8 cellular contexts compared by ENCODE assay signal in genomic region chr10:5293691-5294550, GRCh38.
DNase-seq lines count a peak whose midpoint lies in the region; TF ChIP-seq lines count a peak whose summit lies in the region.

No MANE protein-coding gene starts in this region.

- CTCF ChIA-PET in activated CD4-positive, alpha-beta T cell treated with anti-CD3 and anti-CD28 coated beads, Interleukin-2, amount 10 ng/mL, durations not matched to agents 7 days and 5 days (lab: Charles Lee) = interaction anchor here (0.8 to 2.8 kb wide), 9 partner anchors 9 to 443 kb away, joined by 3 to 13 read pairs (median 3); no protein-coding TSS in a partner anchor

- POLR2A ChIA-PET in activated CD4-positive, alpha-beta T cell treated with anti-CD3 and anti-CD28 coated beads, Interleukin-2, amount 10 ng/mL, durations not matched to agents 7 days and 5 days (lab: Charles Lee) = no interaction called here

- H3K9ac ChIP-seq in neural cell (ENCODE audit: low read length) = no peak overlapping the region

- H4K20me1 ChIP-seq in neural cell (ENCODE audit: insufficient read depth) = no peaks in the 10 kb centered on the region

- H3K9me2 ChIP-seq in neural cell (ENCODE audit: insufficient read depth, low read length) = no peaks in the 10 kb centered on the region

- no peaks in the 10 kb centered on the region for H3F3A ChIP-seq in neural cell (ENCODE audit: insufficient read depth, low read length, poor library complexity, severe bottlenecking)

- H3K27ac ChIP-seq in neural cell (ENCODE audit: low read length) (no peak overlapping the region), suprapubic skin (no peak overlapping the region)

- H3K4me3 ChIP-seq in epithelial cell of proximal tubule (ENCODE audit: low read depth, low read length) (no peak overlapping the region), neural cell (ENCODE audit: low read length) (no peak overlapping the region), suprapubic skin (no peak overlapping the region)

- H3K27ac Mint-ChIP-seq in activated CD4-positive, alpha-beta T cell treated with anti-CD3 and anti-CD28 coated beads, Interleukin-2, amount 10 ng/mL, durations not matched to agents 7 days and 5 days = peak overlapping the region; percentile 99

- no peaks in the 10 kb centered on the region for H3K27me3 Mint-ChIP-seq in activated CD4-positive, alpha-beta T cell treated with anti-CD3 and anti-CD28 coated beads, Interleukin-2, amount 10 ng/mL, durations not matched to agents 7 days and 5 days

- TF ChIP-seq CTCF in epithelial cell of proximal tubule (conservative IDR thresholded peaks at IDR 0.05; ENCODE audit: low read depth, low read length) (peak; percentile 71), neural cell (IDR thresholded peaks at IDR 0.05; ENCODE audit: poor library complexity, severe bottlenecking) (peak; percentile 17), suprapubic skin (IDR thresholded peaks at IDR 0.05) (peak in 1 of 2 donors; percentile 42)

- no peaks in the 10 kb centered on the region for H3K27me3 ChIP-seq in neural cell (ENCODE audit: insufficient read depth, low read depth, low read length)
- no peaks in the 10 kb centered on the region for H3K27me3 ChIP-seq in suprapubic skin

- TF ChIP-seq RAD21 in neural cell (conservative IDR thresholded peaks at IDR 0.05) = no peak

- H3K79me2 ChIP-seq in neural cell (replicated peaks; ENCODE audit: insufficient read depth, low read length) = no peaks in the 10 kb centered on the region

- no peak overlapping the region for H3K4me2 ChIP-seq in neural cell (ENCODE audit: low read length)

- no peak overlapping the region for H2AFZ ChIP-seq in neural cell (ENCODE audit: low read depth, low read length)

- no peak for TF ChIP-seq POLR2A in suprapubic skin (IDR thresholded peaks at IDR 0.05)

- peak; percentile 56 for DNase-seq in activated CD4-positive, alpha-beta T cell treated with anti-CD3 and anti-CD28 coated beads for 1 hour
- no peak for DNase-seq in activated CD4-positive, alpha-beta T cell treated with anti-CD3 and anti-CD28 coated beads, Interleukin-2, amount 50 U/mL, for 4 hours
- DNase-seq in NCI-H1436 treated with DMSO at 0.1 percent for 48 hours (lab: John Stamatoyannopoulos, UW) (peak; percentile 46), epithelial cell of proximal tubule (ENCODE audit: low read depth) (no peak), NCI-H1048 (lab: John Stamatoyannopoulos, UW) (no peak), suprapubic skin (ENCODE audit: low spot score in 2 of 2) (no peak)
- DNase-seq in activated CD4-positive, alpha-beta T cell treated with anti-CD3 and anti-CD28 coated beads, Interleukin-2, amount 10 ng/mL, durations not matched to agents 7 days and 5 days = peak; percentile 67

- WGBS in suprapubic skin = 62% methylated on average over 15 of the region's 15 CpGs

- peaks cover 24% of the 10 kb centered on the region for H3K4me1 ChIP-seq in suprapubic skin

- H3K4me1 Mint-ChIP-seq in activated CD4-positive, alpha-beta T cell treated with anti-CD3 and anti-CD28 coated beads, Interleukin-2, amount 10 ng/mL, durations not matched to agents 7 days and 5 days = peaks cover 77% of the 10 kb centered on the region

- H3K4me3 Mint-ChIP-seq in activated CD4-positive, alpha-beta T cell treated with anti-CD3 and anti-CD28 coated beads, Interleukin-2, amount 10 ng/mL, durations not matched to agents 7 days and 5 days = peak overlapping the region; percentile 83

- no peaks in the 10 kb centered on the region for H3K36me3 ChIP-seq in neural cell (ENCODE audit: insufficient read depth, low read length)
- H3K36me3 ChIP-seq in suprapubic skin = no peaks in the 10 kb centered on the region

- H3K9me3 ChIP-seq in neural cell (ENCODE audit: low read length) = no peaks in the 10 kb centered on the region
- no peaks in the 10 kb centered on the region for H3K9me3 ChIP-seq in suprapubic skin

- H3K9me3 Mint-ChIP-seq in activated CD4-positive, alpha-beta T cell treated with anti-CD3 and anti-CD28 coated beads, Interleukin-2, amount 10 ng/mL, durations not matched to agents 7 days and 5 days = peaks cover 17% of the 10 kb centered on the region

- H3K36me3 Mint-ChIP-seq in activated CD4-positive, alpha-beta T cell treated with anti-CD3 and anti-CD28 coated beads, Interleukin-2, amount 10 ng/mL, durations not matched to agents 7 days and 5 days (ENCODE audit: low read depth) = peaks cover 63% of the 10 kb centered on the region

- TF ChIP-seq EP300 in neural cell (conservative IDR thresholded peaks at IDR 0.05; ENCODE audit: poor library complexity, severe bottlenecking) (no peak), suprapubic skin (IDR thresholded peaks at IDR 0.05) (no peak)

TF ChIP-seq in neural cell, 6 proteins besides CTCF, POLR2A, EP300 and RAD21:
- no peak for TF ChIP-seq MXI1 (conservative IDR thresholded peaks at IDR 0.05; ENCODE audit: poor library complexity, severe bottlenecking)
- no peak for TF ChIP-seq SMC3 (conservative IDR thresholded peaks at IDR 0.05; ENCODE audit: poor library complexity)
- TF ChIP-seq REST (IDR thresholded peaks at IDR 0.05; ENCODE audit: borderline replicate concordance) = no peak
- TF ChIP-seq POLR2AphosphoS5 (IDR thresholded peaks at IDR 0.05) = no peak
- TF ChIP-seq TAF1 (IDR thresholded peaks at IDR 0.05; ENCODE audit: low read depth) = no peak
- TF ChIP-seq EZH2 (IDR thresholded peaks at IDR 0.05; ENCODE audit: borderline replicate concordance, insufficient read depth, low read length, poor library complexity, severe bottlenecking) = no peak

Comparison
In these comparisons a context has a peak if more than half of its experiments do, and no peak if none do; other contexts are left out.
1. DNase-seq: peak in activated CD4-positive, alpha-beta T cell treated with anti-CD3 and anti-CD28 coated beads for 1 hour (single experiment), NCI-H1436 treated with DMSO at 0.1 percent for 48 hours (single experiment) and activated CD4-positive, alpha-beta T cell treated with anti-CD3 and anti-CD28 coated beads, Interleukin-2, amount 10 ng/mL, durations not matched to agents 7 days and 5 days (single experiment); none in activated CD4-positive, alpha-beta T cell treated with anti-CD3 and anti-CD28 coated beads, Interleukin-2, amount 50 U/mL, for 4 hours (0 of 2), epithelial cell of proximal tubule (single experiment), NCI-H1048 (single experiment) and suprapubic skin (0 of 2).